In the genomic region with DNA sequence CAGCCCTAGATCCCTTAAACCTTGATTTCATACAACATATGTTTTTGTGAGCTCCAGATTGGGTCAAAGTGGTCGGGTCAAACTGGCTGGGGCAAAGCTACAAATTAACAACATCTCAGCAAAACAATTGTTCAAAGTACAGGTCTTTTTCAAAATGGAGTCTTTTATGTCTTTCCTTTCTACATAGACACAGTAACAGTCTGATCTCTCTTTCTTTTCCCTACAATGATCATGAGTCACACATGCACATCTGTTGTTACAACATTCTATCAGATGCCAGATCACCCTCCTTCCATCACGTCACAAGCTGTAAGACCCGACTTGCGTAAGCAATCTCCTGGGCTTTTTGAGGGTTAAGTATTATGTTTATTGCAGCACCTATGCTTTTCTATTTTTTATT, we compare ENCODE assay signal across 13 cellular contexts. TPM values are rescaled to one million over a fixed set of nuclear protein-coding genes. Genes with fewer than 3 reads are reported as not detected.
DNase-seq lines count a peak whose midpoint lies in the region; ATAC-seq lines count a peak whose summit lies in the region.
"Had no signal": no experiment of that assay in that cellular context is flagged by ENCODE, and none has a peak within 500 bp of the region (broad histone marks: within the 10 kb centered on the region; RNA-seq: fewer than 3 reads in every experiment).

No MANE protein-coding gene starts in this region.

- no peak for ATAC-seq in left colon
- ATAC-seq in GM19035 (IDR thresholded peaks at IDR 0.05; ENCODE audit: unreplicated experiment) = no peak
- no peak for ATAC-seq in naive thymus-derived CD8-positive, alpha-beta T cell

- H3K9me3 Mint-ChIP-seq in naive thymus-derived CD8-positive, alpha-beta T cell = no peaks in the 10 kb centered on the region
- H3K9me3 Mint-ChIP-seq: T-helper 1 cell treated with Interleukin-12 subunit alpha and Interleukin-12 subunit beta and Interleukin-4 antibody, amounts not matched to agents 30 μg/mL and 1 μg/mL, for 36 hours had no signal

- H3K4me1 Mint-ChIP-seq in naive thymus-derived CD8-positive, alpha-beta T cell = no peaks in the 10 kb centered on the region

- H3K27ac Mint-ChIP-seq in naive thymus-derived CD8-positive, alpha-beta T cell = no peak overlapping the region
- H3K27ac Mint-ChIP-seq: T-helper 1 cell treated with Interleukin-12 subunit alpha and Interleukin-12 subunit beta and Interleukin-4 antibody, amounts not matched to agents 30 μg/mL and 1 μg/mL, for 36 hours had no signal

- peaks cover 0 to 13% (median 6%) of the 10 kb centered on the region in 5 donors for H3K27me3 Mint-ChIP-seq in naive thymus-derived CD8-positive, alpha-beta T cell

- intact Hi-C loops in left colon (cut with DNase I, micrococcal nuclease) = no loop called here

- no peak overlapping the region for H3K4me3 Mint-ChIP-seq in naive thymus-derived CD8-positive, alpha-beta T cell
- H3K4me3 Mint-ChIP-seq: T-helper 1 cell treated with Interleukin-12 subunit alpha and Interleukin-12 subunit beta and Interleukin-4 antibody, amounts not matched to agents 30 μg/mL and 1 μg/mL, for 36 hours had no signal

- POLR2A ChIA-PET in naive thymus-derived CD8-positive, alpha-beta T cell (lab: Charles Lee) = no interaction called here

- H3K36me3 Mint-ChIP-seq in naive thymus-derived CD8-positive, alpha-beta T cell = no peaks in the 10 kb centered on the region

- DNase-seq in NCI-H1694 treated with DMSO at 0.1 percent for 48 hours (lab: John Stamatoyannopoulos, UW) (peak; percentile 21), NCI-H1694 (lab: John Stamatoyannopoulos, UW) (no peak), SIG-M5 (lab: John Stamatoyannopoulos, UW) (peak; percentile 66), fibroblast of peridontal ligament (ENCODE audit: extremely low read depth) (peak; percentile 99), stromal cell of bone marrow (ENCODE audit: low read depth) (peak; percentile 91), left colon (no peak)
- no peak for DNase-seq in naive thymus-derived CD8-positive, alpha-beta T cell
- DNase-seq: activated T-cell treated with anti-CD3 and anti-CD28 coated beads for 4 hours; GDM1; NCI-H2227 treated with DMSO at 0.1 percent for 48 hours; stimulated activated CD4-positive, alpha-beta T cell treated with anti-CD3 and anti-CD28 coated beads, Interleukin-4, amount 100 ng/mL, for 24 hours had no signal

RNA-seq across cellular contexts. Expression of gene RHOB, which starts 55.1 kb away (rescaled TPM):
- total RNA-seq in left colon = 100 to 1,000 TPM; 141 to 332 TPM
- 10 to 100 TPM; 21.0 to 21.5 TPM for total RNA-seq in naive thymus-derived CD8-positive, alpha-beta T cell
- 1 to 10 TPM; 1.3 to 2.0 (median 1.6) TPM for polyA plus RNA-seq in naive thymus-derived CD8-positive, alpha-beta T cell

Comparison
In these comparisons a context has a peak if more than half of its experiments do, and no peak if none do; other contexts are left out.
1. DNase-seq: peak in NCI-H1694 treated with DMSO at 0.1 percent for 48 hours (single experiment), SIG-M5 (single experiment), fibroblast of peridontal ligament (single experiment) and stromal cell of bone marrow (single experiment); none in NCI-H1694 (single experiment), left colon (0 of 2) and naive thymus-derived CD8-positive, alpha-beta T cell (0 of 10).
2. RNA of gene RHOB, which starts 55.1 kb away (total RNA-seq): 141 to 332 TPM in left colon; 21.0 to 21.5 TPM in naive thymus-derived CD8-positive, alpha-beta T cell; every median in the first group is over 4 times any median in the second.